8 cellular contexts compared by ENCODE assay signal in genomic region chr1:228377664-228378452, GRCh38. TPM values are rescaled to one million over a fixed set of nuclear protein-coding genes. Genes with fewer than 3 reads are reported as not detected.
DNase-seq lines count a peak whose midpoint lies in the region; ATAC-seq and TF ChIP-seq lines count a peak whose summit lies in the region.

No MANE protein-coding gene starts in this region.

- intact Hi-C loops in psoas muscle (cut with DNase I): no loop called here

- TF ChIP-seq CTCF in GM12864 (IDR thresholded peaks at IDR 0.05; ENCODE audit: low read depth, low read length, missing control alignments): no peak
- TF ChIP-seq CTCF in foreskin keratinocyte (conservative IDR thresholded peaks at IDR 0.05): no peak
- no peak for TF ChIP-seq CTCF in psoas muscle (IDR thresholded peaks at IDR 0.05)
- TF ChIP-seq CTCF in foreskin fibroblast (IDR thresholded peaks at IDR 0.05; ENCODE audit: low read depth, low read length): no peak

- peak overlapping the region; percentile 6; the same call in 1 of the 2 replicates for H3K4me3 ChIP-seq in GM12864 (ENCODE audit: low read depth, low read length)
- peak overlapping the region; percentile 58 for H3K4me3 ChIP-seq in psoas muscle
- peak overlapping the region in 1 of 2 donors; percentile 46 for H3K4me3 ChIP-seq in foreskin fibroblast (ENCODE audit: low read depth in 1 of 2, low read length in 2 of 2)

- H3K4me3 Mint-ChIP-seq in T-helper 17 cell: peak overlapping the region; percentile 91

- WGBS in psoas muscle, 3 donors: 32 to 40% (median 33%) methylated on average over 23 to 34 of the region's 34 CpGs

- H3K4me1 Mint-ChIP-seq in T-helper 17 cell: peaks cover 10% of the 10 kb centered on the region

- peaks cover 3% of the 10 kb centered on the region for H3K36me3 Mint-ChIP-seq in T-helper 17 cell (ENCODE audit: low read depth)

- no peak for DNase-seq in GM12864 (ENCODE audit: low read depth)
- DNase-seq in T-helper 17 cell: peak in 1 of 3 donors; percentile 6
- DNase-seq in foreskin keratinocyte: no peak
- DNase-seq in psoas muscle: peak; percentile 21 to 65
- DNase-seq in foreskin fibroblast: no peak
- no peak for DNase-seq in SKM-1 treated with dmso at 0.1 percent for 144 hours (lab: John Stamatoyannopoulos, UW; ENCODE audit: unreplicated experiment)

- H3K27ac ChIP-seq in foreskin keratinocyte (no peak overlapping the region), psoas muscle (no peak overlapping the region)

- no peaks in the 10 kb centered on the region for H3K9me3 ChIP-seq in T-helper 17 cell (ENCODE audit: control insufficient read depth, low read length, poor library complexity, severe bottlenecking)
- no peaks in the 10 kb centered on the region for H3K9me3 ChIP-seq in psoas muscle

- peaks cover 0 to 64% of the 10 kb centered on the region in 2 donors for H3K36me3 ChIP-seq in psoas muscle (ENCODE audit: insufficient read depth in 1 of 2, low read depth in 1 of 2)

- ATAC-seq in T-helper 17 cell: peak; percentile 27
- peak; percentile 24 for ATAC-seq in foreskin keratinocyte
- peak in 1 of 4 donors; percentile 2 for ATAC-seq in psoas muscle
- no peak for ATAC-seq in HG02678 (IDR thresholded peaks at IDR 0.05; ENCODE audit: unreplicated experiment)
- no peak for ATAC-seq in HG02623 (IDR thresholded peaks at IDR 0.05; ENCODE audit: unreplicated experiment)

- H3K27me3 ChIP-seq in foreskin keratinocyte: peaks cover 7% of the 10 kb centered on the region
- H3K27me3 ChIP-seq in psoas muscle (ENCODE audit: insufficient read depth in 3 of 3, low read length in 2 of 3): no peaks in the 10 kb centered on the region

- H3K27ac Mint-ChIP-seq in T-helper 17 cell: no peak overlapping the region

- H3K4me1 ChIP-seq in foreskin keratinocyte (no peaks in the 10 kb centered on the region), psoas muscle (peaks cover 7% of the 10 kb centered on the region)

- peaks cover 10% of the 10 kb centered on the region for H3K27me3 Mint-ChIP-seq in T-helper 17 cell

RNA-seq across cellular contexts. Expression of gene TRIM11, which starts 28.8 kb away (rescaled TPM):
- 10 to 100 TPM; 35.5 to 52.5 TPM for total RNA-seq in T-helper 17 cell
- 27.0 and 28.4 TPM in 2 replicates for total RNA-seq in foreskin keratinocyte
- polyA plus RNA-seq in foreskin keratinocyte: 20.9 and 25.4 TPM in 2 replicates
- 1 to 10 TPM; 2.8 to 4.5 (median 4.0) TPM for total RNA-seq in psoas muscle
- 1 to 10 TPM; 3.1 to 6.3 (median 3.6) TPM for polyA plus RNA-seq in psoas muscle

RNA-seq across cellular contexts. Expression of gene TRIM17, which starts 38.8 kb away (rescaled TPM):
- total RNA-seq in T-helper 17 cell (1 to 10 TPM in 1 of 2 donors, under 1 TPM in 1; 0.47 to 2.0 TPM), foreskin keratinocyte (0.68 and 0.81 TPM in 2 replicates), psoas muscle (not detected)
- polyA plus RNA-seq in foreskin keratinocyte (0.62 and 0.65 TPM in 2 replicates), psoas muscle (under 1 TPM in 1 of 3 donors, not detected in 2; 0.03 TPM)

Comparison
In these comparisons a context has a peak if more than half of its experiments do, and no peak if none do; other contexts are left out.
1. DNase-seq: peak in psoas muscle (2 of 2); none in GM12864 (single experiment), foreskin keratinocyte (0 of 2), foreskin fibroblast (0 of 2) and SKM-1 treated with dmso at 0.1 percent for 144 hours (single experiment).
2. ATAC-seq: peak in T-helper 17 cell (single experiment) and foreskin keratinocyte (single experiment); none in HG02678 (single experiment) and HG02623 (single experiment).